ENCODE assay signal across 23 cellular contexts in genomic region chr5:166561759-166562158, GRCh38.
"Had no signal": no experiment of that assay in that cellular context is flagged by ENCODE, and none has a peak within 500 bp of the region (broad histone marks: within the 10 kb centered on the region; RNA-seq: fewer than 3 reads in every experiment).

No MANE protein-coding gene starts in this region.

- FAIRE-seq: bronchial epithelial cell, kidney had no signal

- H3K9me3 ChIP-seq: lower lobe of right lung, testis had no signal

- H3K27me3 ChIP-seq: gastroesophageal sphincter, neural progenitor cell, right atrium auricular region, testis, transverse colon had no signal

- H3K27ac ChIP-seq: coronary artery, dorsolateral prefrontal cortex, gastroesophageal sphincter, lower lobe of right lung, neural progenitor cell, right atrium auricular region, testis, transverse colon had no signal

- H3K36me3 ChIP-seq: gastroesophageal sphincter, lower lobe of right lung, neural progenitor cell, right atrium auricular region, transverse colon had no signal

- DNase-seq: activated CD4-positive, alpha-beta T cell treated with anti-CD3 and anti-CD28 coated beads for 36 hours; activated CD4-positive, CD25-positive, alpha-beta regulatory T cell; activated CD8-positive, alpha-beta memory T cell treated with anti-CD3 and anti-CD28 coated beads, Interleukin-2, amount 10 ng/mL, durations not matched to agents 7 days and 5 days; activated CD8-positive, alpha-beta T cell treated with anti-CD3 and anti-CD28 coated beads, Interleukin-2, amount 10 ng/mL, durations not matched to agents 7 days and 5 days; activated naive CD8-positive, alpha-beta T cell treated with anti-CD3 and anti-CD28 coated beads, Interleukin-2, amount 50 U/mL, for 24 hours; activated T-cell treated with anti-CD3 and anti-CD28 coated beads, Interleukin-2, amount 50 U/mL, for 48 hours; dorsolateral prefrontal cortex; effector memory CD4-positive, alpha-beta T cell; head of caudate nucleus; hippocampal formation; kidney; lower lobe of right lung; natural killer cell; occipital lobe; stimulated activated CD4-positive, alpha-beta T cell treated with anti-CD3 and anti-CD28 coated beads, Interleukin-2, amount 100 ng/mL, for 48 hours; stimulated activated naive CD8-positive, alpha-beta T cell treated with anti-CD3 and anti-CD28 coated beads, Interleukin-15, Interleukin-2, amounts not matched to agents 100 U/mL and 50 U/mL, for 24 hours; testis; transverse colon had no signal

- H3K9ac ChIP-seq: neural progenitor cell had no signal

- ATAC-seq: activated CD4-positive, alpha-beta T cell treated with anti-CD3 and anti-CD28 coated beads for 36 hours; activated CD8-positive, alpha-beta memory T cell treated with anti-CD3 and anti-CD28 coated beads, Interleukin-2, amount 10 ng/mL, durations not matched to agents 7 days and 5 days; activated CD8-positive, alpha-beta T cell treated with anti-CD3 and anti-CD28 coated beads, Interleukin-2, amount 10 ng/mL, durations not matched to agents 7 days and 5 days; activated naive CD8-positive, alpha-beta T cell treated with anti-CD3 and anti-CD28 coated beads, Interleukin-2, amount 50 U/mL, for 24 hours; gastroesophageal sphincter; natural killer cell; stimulated activated naive CD8-positive, alpha-beta T cell treated with anti-CD3 and anti-CD28 coated beads, Interleukin-15, Interleukin-2, amounts not matched to agents 100 U/mL and 50 U/mL, for 24 hours had no signal

- H3K4me2 ChIP-seq: neural progenitor cell had no signal

- H3K4me3 ChIP-seq: coronary artery, dorsolateral prefrontal cortex, gastroesophageal sphincter, lower lobe of right lung, neural progenitor cell, right atrium auricular region, testis, transverse colon had no signal

- H3K4me1 ChIP-seq: gastroesophageal sphincter, lower lobe of right lung, neural progenitor cell, right atrium auricular region, testis, transverse colon had no signal
